ENCODE assay signal across 22 cellular contexts in the genomic region with DNA sequence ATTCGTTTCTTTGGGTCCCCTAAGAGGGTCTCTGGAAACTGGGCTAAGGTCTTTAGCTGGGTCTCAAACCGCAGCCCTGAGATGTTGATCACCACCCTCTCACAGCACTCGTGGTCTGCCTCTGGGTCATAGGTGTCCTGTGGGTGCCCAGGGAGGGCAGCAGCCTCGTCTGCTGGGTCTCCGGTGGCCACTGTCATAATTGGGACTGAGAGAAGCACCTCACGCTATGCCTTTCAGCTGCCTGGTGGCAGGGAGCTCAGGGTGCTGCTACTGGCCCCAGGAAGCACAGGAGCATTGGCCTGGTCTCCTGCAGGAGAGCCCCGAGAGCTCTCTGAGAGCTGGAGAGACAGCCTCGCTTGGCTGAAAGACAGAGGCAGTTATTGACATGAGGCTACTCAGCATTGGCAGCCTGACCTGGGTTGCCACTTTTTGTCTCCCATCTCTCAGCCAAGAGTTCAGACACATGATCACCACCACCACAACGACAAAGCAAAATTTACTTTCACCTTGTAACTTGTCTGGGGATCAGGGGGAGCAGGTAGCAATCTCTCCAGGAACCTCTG. TPM values are rescaled to one million over a fixed set of nuclear protein-coding genes. Genes with fewer than 3 reads are reported as not detected.
DNase-seq lines count a peak whose midpoint lies in the region; ATAC-seq and TF ChIP-seq lines count a peak whose summit lies in the region.
"Had no signal": no experiment of that assay in that cellular context is flagged by ENCODE, and none has a peak within 500 bp of the region (broad histone marks: within the 10 kb centered on the region; RNA-seq: fewer than 3 reads in every experiment).

No MANE protein-coding gene starts in this region.

- intact Hi-C loops in CD4-positive, alpha-beta T cell (cut with DNase I, micrococcal nuclease), result no loop called here
- intact Hi-C loops in activated T-helper 1 cell treated with anti-CD3 and anti-CD28 coated beads, Interleukin-12 subunit alpha, Interleukin-12 subunit beta, Interleukin-2, Interleukin-4 antibody, amounts not matched to agents 30 ng/mL and 10 ng/mL and 1 ng/mL, durations not matched to agents 14 hours and 24 hours and 36 hours (cut with micrococcal nuclease), result no loop called here
- intact Hi-C loops in posterior vena cava (cut with DNase I), result loop anchor here in 1 of 2 donors (10.0 kb wide), 1 partner anchor 50 kb away; no protein-coding TSS in a partner anchor

- no peaks in the 10 kb centered on the region for H3K9me3 ChIP-seq in CD4-positive, alpha-beta T cell (ENCODE audit: control insufficient read depth, low read length)
- H3K9me3 ChIP-seq: BE2C had no signal

- H3K4me3 Mint-ChIP-seq in CD4-positive, alpha-beta T cell, result peak overlapping the region; percentile 54
- H3K4me3 Mint-ChIP-seq in activated T-helper 1 cell treated with anti-CD3 and anti-CD28 coated beads, Interleukin-12 subunit alpha, Interleukin-12 subunit beta, Interleukin-2, Interleukin-4 antibody, amounts not matched to agents 30 ng/mL and 10 ng/mL and 1 ng/mL, durations not matched to agents 14 hours and 24 hours and 36 hours, result peak overlapping the region; percentile 17
- H3K4me3 Mint-ChIP-seq in memory B cell, result peak overlapping the region; percentile 3

- H3K27ac ChIP-seq in CD4-positive, alpha-beta T cell (ENCODE audit: low read depth, low read length), result no peak overlapping the region

- no peaks in the 10 kb centered on the region for H3K36me3 Mint-ChIP-seq in CD4-positive, alpha-beta T cell (ENCODE audit: low read depth)
- H3K36me3 Mint-ChIP-seq in activated T-helper 1 cell treated with anti-CD3 and anti-CD28 coated beads, Interleukin-12 subunit alpha, Interleukin-12 subunit beta, Interleukin-2, Interleukin-4 antibody, amounts not matched to agents 30 ng/mL and 10 ng/mL and 1 ng/mL, durations not matched to agents 14 hours and 24 hours and 36 hours (ENCODE audit: low read depth), result peaks cover 14% of the 10 kb centered on the region
- H3K36me3 Mint-ChIP-seq in memory B cell, result no peaks in the 10 kb centered on the region

- CTCF ChIA-PET in CD4-positive, alpha-beta T cell (lab: Charles Lee), result no interaction called here

- POLR2A ChIA-PET in CD4-positive, alpha-beta T cell (lab: Charles Lee), result no interaction called here

- H3K27me3 ChIP-seq in CD4-positive, alpha-beta T cell (ENCODE audit: control insufficient read depth, insufficient read depth, low read length), result peaks cover 53% of the 10 kb centered on the region

- no peak for TF ChIP-seq CTCF in CD4-positive, alpha-beta T cell (IDR thresholded peaks at IDR 0.05)

- H3K4me1 Mint-ChIP-seq in CD4-positive, alpha-beta T cell (ENCODE audit: low read depth), result peaks cover 9% of the 10 kb centered on the region
- peaks cover 22% of the 10 kb centered on the region for H3K4me1 Mint-ChIP-seq in activated T-helper 1 cell treated with anti-CD3 and anti-CD28 coated beads, Interleukin-12 subunit alpha, Interleukin-12 subunit beta, Interleukin-2, Interleukin-4 antibody, amounts not matched to agents 30 ng/mL and 10 ng/mL and 1 ng/mL, durations not matched to agents 14 hours and 24 hours and 36 hours (ENCODE audit: low read depth)
- peaks cover 10% of the 10 kb centered on the region for H3K4me1 Mint-ChIP-seq in memory B cell

- no peak for ATAC-seq in CD4-positive, alpha-beta T cell (ENCODE audit: poor library complexity)
- ATAC-seq in memory B cell (ENCODE audit: low read depth), result no peak
- ATAC-seq: GM23338, K562, SK-N-SH treated with all-trans-retinoic acid at 6 μM for 48 hours had no signal

- no peak for DNase-seq in CD4-positive, alpha-beta T cell
- DNase-seq in activated T-helper 1 cell treated with anti-CD3 and anti-CD28 coated beads, Interleukin-12 subunit alpha, Interleukin-12 subunit beta, Interleukin-2, Interleukin-4 antibody, amounts not matched to agents 30 ng/mL and 10 ng/mL and 1 ng/mL, durations not matched to agents 14 hours and 24 hours and 36 hours (ENCODE audit: low spot score), result no peak
- DNase-seq in memory B cell (ENCODE audit: low spot score in 2 of 2), result no peak
- peak; percentile 66 for DNase-seq in posterior vena cava (ENCODE audit: low spot score)
- no peak for DNase-seq in MV-4-11 (lab: John Stamatoyannopoulos, UW)
- DNase-seq in iPS-NIHi11 (ENCODE audit: low spot score), result no peak
- DNase-seq in globus pallidus (ENCODE audit: low spot score), result no peak
- DNase-seq: BE2C; CD4-positive, alpha-beta memory T cell; DMS53; EL; HCEC 1CT; NCI-H1105 treated with DMSO at 0.1 percent for 48 hours; NCI-H1694 treated with DMSO at 0.1 percent for 48 hours; NCI-H510A; NCI-H748 treated with DMSO at 0.1 percent for 48 hours; NK-92 treated with Interleukin-12 subunit alpha and Interleukin-12 subunit beta, amount 100 ng/mL, for 24 hours; OCI-M1; SHP77 treated with DMSO at 0.1 percent for 48 hours had no signal

- peaks cover 72% of the 10 kb centered on the region for H3K27me3 Mint-ChIP-seq in CD4-positive, alpha-beta T cell
- peaks cover 38% of the 10 kb centered on the region for H3K27me3 Mint-ChIP-seq in activated T-helper 1 cell treated with anti-CD3 and anti-CD28 coated beads, Interleukin-12 subunit alpha, Interleukin-12 subunit beta, Interleukin-2, Interleukin-4 antibody, amounts not matched to agents 30 ng/mL and 10 ng/mL and 1 ng/mL, durations not matched to agents 14 hours and 24 hours and 36 hours (ENCODE audit: insufficient read depth)
- peaks cover 35% of the 10 kb centered on the region for H3K27me3 Mint-ChIP-seq in memory B cell

- no peak overlapping the region for H3K27ac Mint-ChIP-seq in CD4-positive, alpha-beta T cell
- no peak overlapping the region for H3K27ac Mint-ChIP-seq in activated T-helper 1 cell treated with anti-CD3 and anti-CD28 coated beads, Interleukin-12 subunit alpha, Interleukin-12 subunit beta, Interleukin-2, Interleukin-4 antibody, amounts not matched to agents 30 ng/mL and 10 ng/mL and 1 ng/mL, durations not matched to agents 14 hours and 24 hours and 36 hours
- no peak overlapping the region for H3K27ac Mint-ChIP-seq in memory B cell
- H3K27ac Mint-ChIP-seq: GM23338 had no signal

- H3K9me3 Mint-ChIP-seq in CD4-positive, alpha-beta T cell, result no peaks in the 10 kb centered on the region
- no peaks in the 10 kb centered on the region for H3K9me3 Mint-ChIP-seq in activated T-helper 1 cell treated with anti-CD3 and anti-CD28 coated beads, Interleukin-12 subunit alpha, Interleukin-12 subunit beta, Interleukin-2, Interleukin-4 antibody, amounts not matched to agents 30 ng/mL and 10 ng/mL and 1 ng/mL, durations not matched to agents 14 hours and 24 hours and 36 hours
- no peaks in the 10 kb centered on the region for H3K9me3 Mint-ChIP-seq in memory B cell
- H3K9me3 Mint-ChIP-seq: CD4-positive, alpha-beta memory T cell; GM23338 had no signal

RNA-seq across cellular contexts. Expression of gene KCNA2, which starts 1.5 kb away (rescaled TPM):
- under 1 TPM; 0.78 to 0.88 TPM for total RNA-seq in CD4-positive, alpha-beta T cell
- 1.1 and 1.7 TPM in 2 replicates for total RNA-seq in activated T-helper 1 cell treated with anti-CD3 and anti-CD28 coated beads, Interleukin-12 subunit alpha, Interleukin-12 subunit beta, Interleukin-2, Interleukin-4 antibody, amounts not matched to agents 30 ng/mL and 10 ng/mL and 1 ng/mL, durations not matched to agents 14 hours and 24 hours and 36 hours
- total RNA-seq in posterior vena cava, result 1 to 10 TPM in 1 of 2 donors, under 1 TPM in 1; 1.00 to 2.7 TPM
- total RNA-seq: K562 had no signal

Comparison
In these comparisons a context has a peak if more than half of its experiments do, and no peak if none do; other contexts are left out.
1. H3K4me3 Mint-ChIP-seq: peak in every context shown above with its lines; median percentile 54 in CD4-positive, alpha-beta T cell; 17 in activated T-helper 1 cell treated with anti-CD3 and anti-CD28 coated beads, Interleukin-12 subunit alpha, Interleukin-12 subunit beta, Interleukin-2, Interleukin-4 antibody, amounts not matched to agents 30 ng/mL and 10 ng/mL and 1 ng/mL, durations not matched to agents 14 hours and 24 hours and 36 hours; 3 in memory B cell.